20 cellular contexts compared by ENCODE assay signal in genomic region chr10:78741541-78741940, GRCh38.
DNase-seq lines count a peak whose midpoint lies in the region; ATAC-seq, FAIRE-seq and TF ChIP-seq lines count a peak whose summit lies in the region.
"Had no signal": no experiment of that assay in that cellular context is flagged by ENCODE, and none has a peak within 500 bp of the region (broad histone marks: within the 10 kb centered on the region; RNA-seq: fewer than 3 reads in every experiment).

No MANE protein-coding gene starts in this region.

- FAIRE-seq in astrocyte (lab: Jason Lieb, UNC): no peak

- H4K20me1 ChIP-seq in mammary epithelial cell (ENCODE audit: insufficient read depth, low read length): no peaks in the 10 kb centered on the region
- H4K20me1 ChIP-seq in astrocyte (ENCODE audit: insufficient read depth, low read length): no peaks in the 10 kb centered on the region
- no peaks in the 10 kb centered on the region for H4K20me1 ChIP-seq in smooth muscle cell (ENCODE audit: low read depth)

- intact Hi-C loops in MCF 10A (cut with micrococcal nuclease) (no loop called here), mammary epithelial cell (cut with micrococcal nuclease) (no loop called here)

- dilution Hi-C loops in mammary epithelial cell (cut with HindIII; ENCODE audit: low sequenced_read_pairs): no loop called here

- H3K79me2 ChIP-seq in mammary epithelial cell (ENCODE audit: insufficient read depth, low read length) (no peaks in the 10 kb centered on the region), astrocyte (ENCODE audit: insufficient read depth, low read length) (no peaks in the 10 kb centered on the region), smooth muscle cell (ENCODE audit: low read depth) (no peaks in the 10 kb centered on the region)

- no TSS peak for BruUV-seq in MCF 10A (replicated peaks; lab: Mats Ljungman, UMichigan)
- BruUV-seq in mammary epithelial cell (replicated peaks; lab: Mats Ljungman, UMichigan): no TSS peak

- ATAC-seq in GM18511 (IDR thresholded peaks at IDR 0.05; ENCODE audit: unreplicated experiment) (no peak), SK-N-SH treated with all-trans-retinoic acid at 6 μM for 48 hours (no peak)
- ATAC-seq: natural killer cell had no signal

- H3K27me3 Mint-ChIP-seq in MCF 10A (ENCODE audit: insufficient read depth, unreplicated experiment) (peaks cover 34% of the 10 kb centered on the region), astrocyte (ENCODE audit: low read depth, unreplicated experiment) (peaks cover 69% of the 10 kb centered on the region)

- POLR2A ChIA-PET in MCF 10A (lab: Yijun Ruan, JAX): interaction anchor here (1.0 kb wide), 1 partner anchor 15 kb away, joined by 3 read pairs; no protein-coding TSS in a partner anchor

- H3K27me3 ChIP-seq in mammary epithelial cell (ENCODE audit: insufficient read depth, low read length) (no peaks in the 10 kb centered on the region), astrocyte (ENCODE audit: insufficient read depth, low read length) (peaks cover 31% of the 10 kb centered on the region), smooth muscle cell (ENCODE audit: low read depth) (no peaks in the 10 kb centered on the region)
- H3K27me3 ChIP-seq: ascending aorta, esophagus muscularis mucosa, vagina had no signal

- CTCF ChIA-PET in MCF 10A (lab: Yijun Ruan, JAX) (interaction anchor here (0.7 to 0.9 kb wide), 2 partner anchors 10 to 713 kb away, joined by 3 to 4 read pairs; no protein-coding TSS in a partner anchor), mammary epithelial cell (lab: Charles Lee; ENCODE audit: low non-redundant PET) (no interaction called here)

- H3K4me2 ChIP-seq in mammary epithelial cell (ENCODE audit: insufficient read depth, low read depth, low read length) (no peak overlapping the region), astrocyte (ENCODE audit: low read length) (peak overlapping the region; percentile 45), smooth muscle cell (peak overlapping the region; percentile 18)

- no peaks in the 10 kb centered on the region for H3K9me3 Mint-ChIP-seq in MCF 10A (ENCODE audit: unreplicated experiment)
- peaks cover 9% of the 10 kb centered on the region for H3K9me3 Mint-ChIP-seq in astrocyte (ENCODE audit: unreplicated experiment)
- H3K9me3 Mint-ChIP-seq: natural killer cell had no signal

- H3F3A ChIP-seq in smooth muscle cell (ENCODE audit: low read depth): peaks cover 23% of the 10 kb centered on the region

- in situ Hi-C loops in mammary epithelial cell (cut with MboI; ENCODE audit: low sequenced_read_pairs in 2 of 2): no loop called here

- H3K27ac Mint-ChIP-seq in MCF 10A (ENCODE audit: low read depth, unreplicated experiment) (no peak overlapping the region), astrocyte (ENCODE audit: unreplicated experiment) (no peak overlapping the region)
- H3K27ac Mint-ChIP-seq: natural killer cell had no signal

- 74% methylated on average over 5 of the region's 5 CpGs for WGBS in mammary epithelial cell (ENCODE audit: low coverage, missing lambda C conversion rate)
- WGBS in smooth muscle cell (ENCODE audit: low lambda C conversion rate): 43% methylated on average over 5 of the region's 5 CpGs

- H3K36me3 ChIP-seq in mammary epithelial cell (ENCODE audit: insufficient read depth, low read length) (no peaks in the 10 kb centered on the region), astrocyte (ENCODE audit: insufficient read depth, low read length) (no peaks in the 10 kb centered on the region), smooth muscle cell (ENCODE audit: low read depth) (no peaks in the 10 kb centered on the region)
- H3K36me3 ChIP-seq: ascending aorta, esophagus muscularis mucosa, vagina had no signal

- DNase-seq in MCF 10A (ENCODE audit: unreplicated experiment): peak; percentile 32
- no peak for DNase-seq in mammary epithelial cell
- DNase-seq in astrocyte (ENCODE audit: low read depth): peak; percentile 43
- peak; percentile 12 for DNase-seq in fibroblast of the conjunctiva (ENCODE audit: low read depth)
- no peak for DNase-seq in smooth muscle cell (lab: John Stamatoyannopoulos, UW; ENCODE audit: unreplicated experiment)
- DNase-seq in central memory CD4-positive, alpha-beta T cell: no peak
- DNase-seq: GOT3; Karpas-422; natural killer cell; NCI-H1417 treated with DMSO at 0.1 percent for 48 hours; retina; Right ventricle myocardium superior; stimulated activated CD4-positive, alpha-beta T cell treated with anti-CD3 and anti-CD28 coated beads, Interleukin-1b, Interleukin-23, amount 100 ng/mL, for 48 hours; T-helper 2 cell had no signal

- no peak overlapping the region for H3K4me3 ChIP-seq in mammary epithelial cell (replicated peaks in 1 of 3; ENCODE audit: insufficient read depth in 1 of 3, low read depth in 2 of 3, low read length in 3 of 3)
- no peak overlapping the region for H3K4me3 ChIP-seq in astrocyte (ENCODE audit: insufficient read depth, low read depth, low read length)
- H3K4me3 ChIP-seq in smooth muscle cell: no peak overlapping the region
- H3K4me3 ChIP-seq: ascending aorta, esophagus muscularis mucosa, lung, vagina had no signal

- H2AFZ ChIP-seq in mammary epithelial cell (ENCODE audit: low read depth, low read length) (no peak overlapping the region), astrocyte (ENCODE audit: low read depth, low read length) (no peak overlapping the region), smooth muscle cell (ENCODE audit: low read depth) (no peak overlapping the region)

- peaks cover 12% of the 10 kb centered on the region for H3K4me1 Mint-ChIP-seq in MCF 10A (ENCODE audit: insufficient read depth, unreplicated experiment)
- peaks cover 8% of the 10 kb centered on the region for H3K4me1 Mint-ChIP-seq in astrocyte (ENCODE audit: low read depth, unreplicated experiment)
- H3K4me1 Mint-ChIP-seq: natural killer cell had no signal

- TF ChIP-seq CTCF in MCF 10A (IDR thresholded peaks at IDR 0.05; ENCODE audit: unreplicated experiment): no peak
- no peak for TF ChIP-seq CTCF in mammary epithelial cell (conservative IDR thresholded peaks at IDR 0.05 in 1 of 2, IDR thresholded peaks at IDR 0.05 in 1 of 2; ENCODE audit: extremely low read depth in 1 of 2, insufficient read depth in 1 of 2, low read depth in 1 of 2, low read length in 2 of 2)
- TF ChIP-seq CTCF in astrocyte (IDR thresholded peaks at IDR 0.05; ENCODE audit: insufficient read depth, low read depth, low read length): no peak
- no peak for TF ChIP-seq CTCF in smooth muscle cell (IDR thresholded peaks at IDR 0.05; ENCODE audit: borderline replicate concordance, insufficient read depth, poor library complexity, severe bottlenecking)

- H3K9me3 ChIP-seq in mammary epithelial cell (replicated peaks; ENCODE audit: insufficient read depth, low read length): no peaks in the 10 kb centered on the region
- H3K9me3 ChIP-seq in astrocyte (ENCODE audit: insufficient read depth, low read depth, low read length): no peaks in the 10 kb centered on the region
- H3K9me3 ChIP-seq in smooth muscle cell (replicated peaks; ENCODE audit: low read depth): no peaks in the 10 kb centered on the region
- H3K9me3 ChIP-seq: ascending aorta, esophagus muscularis mucosa, vagina had no signal

- H3K4me1 ChIP-seq in mammary epithelial cell (ENCODE audit: insufficient read depth, low read length) (no peaks in the 10 kb centered on the region), astrocyte (ENCODE audit: insufficient read depth, low read length) (peaks cover 10% of the 10 kb centered on the region), smooth muscle cell (ENCODE audit: low read depth) (peaks cover 5% of the 10 kb centered on the region)
- H3K4me1 ChIP-seq: ascending aorta had no signal

- H3K4me3 Mint-ChIP-seq in MCF 10A (ENCODE audit: unreplicated experiment) (no peak overlapping the region), astrocyte (ENCODE audit: unreplicated experiment) (no peak overlapping the region)
- H3K4me3 Mint-ChIP-seq: natural killer cell had no signal

- H3K27ac ChIP-seq in mammary epithelial cell (ENCODE audit: insufficient read depth, low read depth, low read length) (no peak overlapping the region), astrocyte (ENCODE audit: low read depth, low read length) (no peak overlapping the region), smooth muscle cell (ENCODE audit: low read depth) (no peak overlapping the region)
- H3K27ac ChIP-seq: ascending aorta, esophagus muscularis mucosa had no signal

- H3K9ac ChIP-seq in mammary epithelial cell (ENCODE audit: insufficient read depth, low read length): no peak overlapping the region
- H3K9ac ChIP-seq in astrocyte (ENCODE audit: low read length): no peak overlapping the region
- no peak overlapping the region for H3K9ac ChIP-seq in smooth muscle cell (ENCODE audit: low read depth)

- no peaks in the 10 kb centered on the region for H3K36me3 Mint-ChIP-seq in MCF 10A (ENCODE audit: insufficient read depth, unreplicated experiment)
- no peaks in the 10 kb centered on the region for H3K36me3 Mint-ChIP-seq in astrocyte (ENCODE audit: low read depth, unreplicated experiment)
- H3K36me3 Mint-ChIP-seq: natural killer cell had no signal

TF ChIP-seq in SK-N-SH treated with all-trans-retinoic acid at 6 μM for 48 hours, 23 proteins besides CTCF, POLR2A, EP300 and RAD21 (continues in another document):
- no peak for TF ChIP-seq CREB5 (CRISPR knock-in tag; IDR thresholded peaks at IDR 0.05; ENCODE audit: low read depth)
- no peak for TF ChIP-seq TOX (CRISPR knock-in tag; IDR thresholded peaks at IDR 0.05; ENCODE audit: borderline replicate concordance)
- TF ChIP-seq TCF4 (CRISPR knock-in tag; IDR thresholded peaks at IDR 0.05; ENCODE audit: borderline replicate concordance): no peak

Comparison
In these comparisons a context has a peak if more than half of its experiments do, and no peak if none do; other contexts are left out.
1. DNase-seq: peak in MCF 10A (single experiment), astrocyte (single experiment) and fibroblast of the conjunctiva (single experiment); none in mammary epithelial cell (single experiment), smooth muscle cell (single experiment) and central memory CD4-positive, alpha-beta T cell (single experiment).